ENCODE assay signal across 8 cellular contexts in genomic region chr1:54542120-54542961, GRCh38.
DNase-seq lines count a peak whose midpoint lies in the region; ATAC-seq and TF ChIP-seq lines count a peak whose summit lies in the region.

No MANE protein-coding gene starts in this region.

- peak; percentile 86 for DNase-seq in NCI-H2171 treated with DMSO at 0.1 percent for 48 hours (lab: John Stamatoyannopoulos, UW)
- DNase-seq in activated CD4-positive, alpha-beta T cell treated with anti-CD3 and anti-CD28 coated beads for 1 hour = peak; percentile 25
- peak; percentile 83 for DNase-seq in choroid plexus epithelial cell (ENCODE audit: low read depth)
- peak; percentile 92 for DNase-seq in left kidney (ENCODE audit: low read depth, low spot score)
- peak; percentile 58 to 75 for DNase-seq in stimulated activated CD4-positive, alpha-beta T cell treated with anti-CD3 and anti-CD28 coated beads, Interleukin-2, amount 100 ng/mL, for 24 hours
- DNase-seq in pons (ENCODE audit: low spot score) = no peak

- TF ChIP-seq CTCF in GM12874 (IDR thresholded peaks at IDR 0.05; ENCODE audit: insufficient read depth, low read depth, low read length) = 0 out of 2 replicates have a peak, but pooled peaks have one; percentile 9
- TF ChIP-seq CTCF in choroid plexus epithelial cell (conservative IDR thresholded peaks at IDR 0.05; ENCODE audit: low read depth, low read length) = peak; percentile 9

- ATAC-seq in HG02884 (IDR thresholded peaks at IDR 0.05; ENCODE audit: unreplicated experiment) = peak; percentile 59

- peak overlapping the region; percentile 53 for H3K4me3 ChIP-seq in choroid plexus epithelial cell (ENCODE audit: low read depth, low read length)
